ENCODE assay signal across 9 cellular contexts in genomic region chr14:69543341-69544249, GRCh38. TPM values are rescaled to one million over a fixed set of nuclear protein-coding genes. Genes with fewer than 3 reads are reported as not detected.
DNase-seq lines count a peak whose midpoint lies in the region; ATAC-seq, FAIRE-seq and TF ChIP-seq lines count a peak whose summit lies in the region.
"Had no signal": no experiment of that assay in that cellular context is flagged by ENCODE, and none has a peak within 500 bp of the region (broad histone marks: within the 10 kb centered on the region; RNA-seq: fewer than 3 reads in every experiment).

No MANE protein-coding gene starts in this region.

- H3K4me1 Mint-ChIP-seq in natural killer cell treated with Interleukin-12 subunit alpha and Interleukin-12 subunit beta and Interleukin-15 and Interleukin-18, amount 100 ng/mL, for 72 hours (ENCODE audit: low read depth in 2 of 2) = peaks cover 12 to 16% of the 10 kb centered on the region in 2 donors

- POLR2A ChIA-PET in A549 (lab: Yijun Ruan, JAX) = interaction anchor here (0.6 kb wide), 1 partner anchor 751 kb away, joined by 5 read pairs; no protein-coding TSS in a partner anchor

- intact Hi-C loops in spleen (cut with DNase I; ENCODE audit: low total_unique reads) = no loop called here

- H3K4me3 Mint-ChIP-seq in natural killer cell treated with Interleukin-12 subunit alpha and Interleukin-12 subunit beta and Interleukin-15 and Interleukin-18, amount 100 ng/mL, for 72 hours = no peak overlapping the region

- peak overlapping the region in 1 of 2 experiments; percentile 33; a peak in 1 of 6 replicates for H3K27ac ChIP-seq in A549
- H3K27ac ChIP-seq in spleen = no peak overlapping the region

- no peaks in the 10 kb centered on the region for H3K36me3 Mint-ChIP-seq in natural killer cell treated with Interleukin-12 subunit alpha and Interleukin-12 subunit beta and Interleukin-15 and Interleukin-18, amount 100 ng/mL, for 72 hours

- WGBS in A549 (ENCODE audit: missing lambda C conversion rate) = 28% methylated on average over 15 of the region's 15 CpGs
- 42 to 45% (median 43%) methylated on average over 15 of the region's 15 CpGs for WGBS in spleen, 5 donors

- peak overlapping the region; percentile 36 for H3K4me2 ChIP-seq in A549

- FAIRE-seq in A549 (lab: Jason Lieb, UNC) (peak; percentile 13), RCC 7860 (lab: Jason Lieb, UNC) (no peak)
- FAIRE-seq: GM18507 had no signal

- ATAC-seq in A549 = peak; percentile 83 to 90
- peak; percentile 88 to 90 for ATAC-seq in natural killer cell treated with Interleukin-12 subunit alpha and Interleukin-12 subunit beta and Interleukin-15 and Interleukin-18, amount 100 ng/mL, for 72 hours

- TF ChIP-seq CTCF in A549 (IDR thresholded peaks at IDR 0.05) = no peak
- TF ChIP-seq CTCF in GM12865 (IDR thresholded peaks at IDR 0.05; ENCODE audit: insufficient read depth, low read depth, low read length, missing control alignments) = no peak
- no peak for TF ChIP-seq CTCF in cardiac fibroblast (IDR thresholded peaks at IDR 0.05; ENCODE audit: low read depth, low read length)
- no peak for TF ChIP-seq CTCF in spleen (IDR thresholded peaks at IDR 0.05 in 8 of 11, conservative IDR thresholded peaks at IDR 0.05 in 3 of 11)

- CTCF ChIA-PET in A549 (lab: Yijun Ruan, JAX) = interaction anchor here (0.6 to 11.5 kb wide), 13 partner anchors 8 to 317 kb away, joined by 3 to 169 read pairs (median 5); partner anchors contain the start of gene CCDC177

- DNase-seq in A549 (ENCODE audit: low read depth in 1 of 2, low spot score in 1 of 2) = peak; percentile 39 to 80
- DNase-seq in GM12865 (ENCODE audit: low read depth) = peak; percentile 72
- DNase-seq in RCC 7860 (ENCODE audit: low spot score) = peak; percentile 71
- peak; percentile 94 to 98 for DNase-seq in cardiac fibroblast (ENCODE audit: low read depth in 2 of 2)
- peak; percentile 77 for DNase-seq in natural killer cell treated with Interleukin-12 subunit alpha and Interleukin-12 subunit beta and Interleukin-15 and Interleukin-18, amount 100 ng/mL, for 72 hours (ENCODE audit: low spot score)
- no peak for DNase-seq in spleen
- no peak for DNase-seq in ecto neural progenitor cell (ENCODE audit: low spot score)
- no peak for DNase-seq in NCI-H2081 treated with DMSO at 0.1 percent for 48 hours (lab: John Stamatoyannopoulos, UW)

- peaks cover 0 to 69% (median 15%) of the 10 kb centered on the region in 7 donors for H3K27me3 ChIP-seq in spleen (replicated peaks in 1 of 7)

- no peaks in the 10 kb centered on the region for H3K9me3 Mint-ChIP-seq in natural killer cell treated with Interleukin-12 subunit alpha and Interleukin-12 subunit beta and Interleukin-15 and Interleukin-18, amount 100 ng/mL, for 72 hours

- no peak for TF ChIP-seq EP300 in A549 (IDR thresholded peaks at IDR 0.05)

- H3K9me3 ChIP-seq in A549 = no peaks in the 10 kb centered on the region
- no peaks in the 10 kb centered on the region for H3K9me3 ChIP-seq in spleen

- peaks cover 25 to 31% of the 10 kb centered on the region in 2 donors for H3K27me3 Mint-ChIP-seq in natural killer cell treated with Interleukin-12 subunit alpha and Interleukin-12 subunit beta and Interleukin-15 and Interleukin-18, amount 100 ng/mL, for 72 hours

- no peak overlapping the region for H3K27ac Mint-ChIP-seq in natural killer cell treated with Interleukin-12 subunit alpha and Interleukin-12 subunit beta and Interleukin-15 and Interleukin-18, amount 100 ng/mL, for 72 hours

- H3K4me1 ChIP-seq in A549 (peaks cover 9% of the 10 kb centered on the region; the same call in 2 of the 3 replicates), spleen (peaks cover 0 to 18% (median 3%) of the 10 kb centered on the region in 6 donors)

- no peak overlapping the region for H3K4me3 ChIP-seq in A549
- no peak overlapping the region for H3K4me3 ChIP-seq in GM12865 (ENCODE audit: low read depth, low read length)
- H3K4me3 ChIP-seq in cardiac fibroblast (replicated peaks in 1 of 2; ENCODE audit: low read depth in 2 of 2, low read length in 2 of 2) = no peak overlapping the region
- H3K4me3 ChIP-seq in spleen = no peak overlapping the region

- no peaks in the 10 kb centered on the region for H3K36me3 ChIP-seq in spleen

- no peak for TF ChIP-seq RAD21 in A549 (conservative IDR thresholded peaks at IDR 0.05 in 1 of 2, IDR thresholded peaks at IDR 0.05 in 1 of 2)

- TF ChIP-seq POLR2A in A549 (IDR thresholded peaks at IDR 0.05; ENCODE audit: low read length) (no peak), spleen (IDR thresholded peaks at IDR 0.05) (no peak)

TF ChIP-seq in A549, 52 proteins besides CTCF, POLR2A, EP300 and RAD21:
- TF ChIP-seq HES2 (IDR thresholded peaks at IDR 0.05) = no peak
- no peak for TF ChIP-seq SMC3 (IDR thresholded peaks at IDR 0.05)
- TF ChIP-seq HOXB5 (CRISPR knock-in tag; IDR thresholded peaks at IDR 0.05) = no peak
- TF ChIP-seq MAFK (IDR thresholded peaks at IDR 0.05; ENCODE audit: partially characterized antibody) = peak; percentile 61
- TF ChIP-seq FOSL2 (IDR thresholded peaks at IDR 0.05) = peak; percentile 54
- TF ChIP-seq FOSL2 (CRISPR knock-in tag; IDR thresholded peaks at IDR 0.05) = peak; percentile 80
- peak; percentile 80 to 85 for TF ChIP-seq CEBPB (IDR thresholded peaks at IDR 0.05)
- no peak for TF ChIP-seq ZNF302 (CRISPR knock-in tag; IDR thresholded peaks at IDR 0.05)

RNA-seq across cellular contexts. Expression of gene CCDC177, which starts 31.1 kb away (rescaled TPM):
- polyA plus RNA-seq in A549 (2011; rRNA removed) (not detected in 2 replicates), A549 (2017; fragmentation: RNase III; extraction: RNeasy Plus Mini Kit Qiagen cat#74134 plus additional on column Dnase treatment) (not detected in 3 replicates), spleen (not detected)
- polyA plus RNA-seq in A549 (2012; cell fraction: cytosol; rRNA removed) = not detected in 2 replicates
- not detected in 2 replicates for polyA plus RNA-seq in A549 (2012; cell fraction: nucleus; rRNA removed)
- polyA minus RNA-seq in A549 (2011; rRNA and poly(A)+ RNA removed) = not detected in 2 replicates
- not detected for total RNA-seq in natural killer cell treated with Interleukin-12 subunit alpha and Interleukin-12 subunit beta and Interleukin-15 and Interleukin-18, amount 100 ng/mL, for 72 hours
- not detected for total RNA-seq in spleen

RNA-seq across cellular contexts. Expression of gene PLEKHD1, which starts 59.1 kb away (rescaled TPM):
- 0.01 and 0.03 TPM in 2 replicates for polyA plus RNA-seq in A549 (2011; rRNA removed)
- 0.01 and 0.04 TPM in 2 replicates for polyA plus RNA-seq in A549 (2012; cell fraction: cytosol; rRNA removed)
- polyA plus RNA-seq in A549 (2012; cell fraction: nucleus; rRNA removed) = 0.06 and 0.07 TPM in 2 replicates
- 0.03 to 0.05 TPM (median 0.04 TPM) in 3 replicates for polyA plus RNA-seq in A549 (2017; fragmentation: RNase III; extraction: RNeasy Plus Mini Kit Qiagen cat#74134 plus additional on column Dnase treatment)
- polyA minus RNA-seq in A549 (2011; rRNA and poly(A)+ RNA removed) = 0.08 TPM in 1 of 2 replicates, not detected in the other
- under 1 TPM; 0.14 to 0.21 TPM for total RNA-seq in natural killer cell treated with Interleukin-12 subunit alpha and Interleukin-12 subunit beta and Interleukin-15 and Interleukin-18, amount 100 ng/mL, for 72 hours
- under 1 TPM in 6 of 7 donors, not detected in 1; 0.07 to 0.46 (median 0.22) TPM for total RNA-seq in spleen
- under 1 TPM; 0.06 to 0.17 (median 0.09) TPM for polyA plus RNA-seq in spleen

Comparison
In these comparisons a context has a peak if more than half of its experiments do, and no peak if none do; other contexts are left out.
1. DNase-seq: peak in A549 (2 of 2), GM12865 (single experiment), RCC 7860 (single experiment), cardiac fibroblast (2 of 2) and natural killer cell treated with Interleukin-12 subunit alpha and Interleukin-12 subunit beta and Interleukin-15 and Interleukin-18, amount 100 ng/mL, for 72 hours (single experiment); none in spleen (single experiment), ecto neural progenitor cell (single experiment) and NCI-H2081 treated with DMSO at 0.1 percent for 48 hours (single experiment).